ENCODE assay signal across 1 cellular context in the genomic region with DNA sequence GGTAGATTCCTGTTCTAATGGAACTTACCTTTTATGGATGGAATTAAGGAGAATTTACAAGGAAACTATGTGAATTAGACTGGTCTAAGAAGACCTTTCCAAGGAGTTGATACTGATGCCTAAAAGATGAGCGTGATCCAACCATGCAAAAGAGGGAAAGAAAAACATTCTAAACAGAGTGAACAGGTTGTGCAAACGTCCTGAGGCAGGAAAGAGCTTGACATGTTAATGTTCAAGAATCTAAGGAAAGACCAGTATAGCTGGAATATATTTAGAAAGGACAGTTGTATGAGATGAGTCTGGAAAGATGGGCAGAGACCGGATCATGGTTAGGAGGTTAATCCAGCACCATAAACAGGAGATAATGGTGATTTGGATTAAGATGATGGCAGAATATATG.
TF ChIP-seq lines count a peak whose summit lies in the region.

No MANE protein-coding gene starts in this region.

TF ChIP-seq in K562, 482 proteins besides CTCF, POLR2A, EP300 and RAD21:
- TF ChIP-seq, protein P1, sequence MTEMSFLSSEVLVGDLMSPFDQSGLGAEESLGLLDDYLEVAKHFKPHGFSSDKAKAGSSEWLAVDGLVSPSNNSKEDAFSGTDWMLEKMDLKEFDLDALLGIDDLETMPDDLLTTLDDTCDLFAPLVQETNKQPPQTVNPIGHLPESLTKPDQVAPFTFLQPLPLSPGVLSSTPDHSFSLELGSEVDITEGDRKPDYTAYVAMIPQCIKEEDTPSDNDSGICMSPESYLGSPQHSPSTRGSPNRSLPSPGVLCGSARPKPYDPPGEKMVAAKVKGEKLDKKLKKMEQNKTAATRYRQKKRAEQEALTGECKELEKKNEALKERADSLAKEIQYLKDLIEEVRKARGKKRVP (CRISPR knock-in tag; IDR thresholded peaks at IDR 0.05) = no peak
- TF ChIP-seq KDM1A (IDR thresholded peaks at IDR 0.05) = 0 out of 4 replicates have a peak, but pooled peaks of 1 of the 2 experiments have one; percentile 16
- TF ChIP-seq RBM25 (IDR thresholded peaks at IDR 0.05; ENCODE audit: low read depth, low read length, severe bottlenecking) = peak; percentile 80
TF ChIP-seq in K562: peak in this region for 2.
